In genomic region chr3:189071452-189071851, GRCh38 we compare ENCODE assay signal across 13 cellular contexts.
DNase-seq lines count a peak whose midpoint lies in the region; ATAC-seq and TF ChIP-seq lines count a peak whose summit lies in the region.
"Had no signal": no experiment of that assay in that cellular context is flagged by ENCODE, and none has a peak within 500 bp of the region (broad histone marks: within the 10 kb centered on the region; RNA-seq: fewer than 3 reads in every experiment).

No MANE protein-coding gene starts in this region.

- no peak for TF ChIP-seq CTCF in esophagus squamous epithelium (IDR thresholded peaks at IDR 0.05)

- no peak overlapping the region for H3K4me3 ChIP-seq in esophagus squamous epithelium
- H3K4me3 ChIP-seq: adrenal gland had no signal

- H3K27ac Mint-ChIP-seq in natural killer cell treated with Interleukin-12 subunit alpha and Interleukin-12 subunit beta and Interleukin-15 and Interleukin-18, amount 100 ng/mL, for 72 hours, result no peak overlapping the region
- H3K27ac Mint-ChIP-seq: H9 had no signal

- H3K4me1 Mint-ChIP-seq in natural killer cell treated with Interleukin-12 subunit alpha and Interleukin-12 subunit beta and Interleukin-15 and Interleukin-18, amount 100 ng/mL, for 72 hours (ENCODE audit: low read depth in 2 of 2), result peaks cover 0 to 5% of the 10 kb centered on the region in 2 donors
- H3K4me1 Mint-ChIP-seq: H9 had no signal

- intact Hi-C loops in esophagus squamous epithelium (cut with DNase I), result no loop called here

- H3K9me3 Mint-ChIP-seq in natural killer cell treated with Interleukin-12 subunit alpha and Interleukin-12 subunit beta and Interleukin-15 and Interleukin-18, amount 100 ng/mL, for 72 hours, result peaks cover 4% of the 10 kb centered on the region

- no peak overlapping the region for H3K27ac ChIP-seq in esophagus squamous epithelium
- H3K27ac ChIP-seq: adrenal gland, VCaP had no signal

- no peak overlapping the region for H3K4me3 Mint-ChIP-seq in natural killer cell treated with Interleukin-12 subunit alpha and Interleukin-12 subunit beta and Interleukin-15 and Interleukin-18, amount 100 ng/mL, for 72 hours
- H3K4me3 Mint-ChIP-seq: H9 had no signal

- H3K27me3 ChIP-seq in esophagus squamous epithelium, result no peaks in the 10 kb centered on the region
- H3K27me3 ChIP-seq: adrenal gland had no signal

- no peak for TF ChIP-seq POLR2A in esophagus squamous epithelium (IDR thresholded peaks at IDR 0.05)

- H3K9me3 ChIP-seq in esophagus squamous epithelium, result peaks cover 0 to 9% (median 6%) of the 10 kb centered on the region in 3 donors
- H3K9me3 ChIP-seq: adrenal gland had no signal

- no peaks in the 10 kb centered on the region for H3K4me1 ChIP-seq in esophagus squamous epithelium
- H3K4me1 ChIP-seq: adrenal gland had no signal

- 25 to 38% methylated on average over 2 of the region's 2 CpGs for WGBS in esophagus squamous epithelium, 2 donors

- ATAC-seq in HG02798 (IDR thresholded peaks at IDR 0.05; ENCODE audit: poor library complexity, unreplicated experiment), result peak; percentile 72
- peak; percentile 63 to 86 for ATAC-seq in natural killer cell treated with Interleukin-12 subunit alpha and Interleukin-12 subunit beta and Interleukin-15 and Interleukin-18, amount 100 ng/mL, for 72 hours

- peaks cover 10 to 15% of the 10 kb centered on the region in 2 donors for H3K27me3 Mint-ChIP-seq in natural killer cell treated with Interleukin-12 subunit alpha and Interleukin-12 subunit beta and Interleukin-15 and Interleukin-18, amount 100 ng/mL, for 72 hours

- no peaks in the 10 kb centered on the region for H3K36me3 Mint-ChIP-seq in natural killer cell treated with Interleukin-12 subunit alpha and Interleukin-12 subunit beta and Interleukin-15 and Interleukin-18, amount 100 ng/mL, for 72 hours

- DNase-seq in NCI-H1417 (lab: John Stamatoyannopoulos, UW) (peak in 2 of 3 experiments; percentile 16 to 74), NCI-H1417 treated with DMSO at 0.1 percent for 48 hours (lab: John Stamatoyannopoulos, UW) (no peak), NCI-H69 (lab: John Stamatoyannopoulos, UW) (peak; percentile 95), NCI-H2227 (lab: John Stamatoyannopoulos, UW; ENCODE audit: unreplicated experiment) (no peak), NCI-H510A treated with DMSO at 0.1 percent for 48 hours (lab: John Stamatoyannopoulos, UW) (no peak), esophagus squamous epithelium (lab: John Stamatoyannopoulos, UW) (no peak)
- DNase-seq in natural killer cell treated with Interleukin-12 subunit alpha and Interleukin-12 subunit beta and Interleukin-15 and Interleukin-18, amount 100 ng/mL, for 72 hours (ENCODE audit: low spot score), result no peak
- DNase-seq: adrenal gland, erythroblast, H9, OCI-M1 had no signal

- H3K36me3 ChIP-seq in esophagus squamous epithelium, result no peaks in the 10 kb centered on the region
- H3K36me3 ChIP-seq: adrenal gland had no signal

Comparison
In these comparisons a context has a peak if more than half of its experiments do, and no peak if none do; other contexts are left out.
1. DNase-seq: peak in NCI-H1417 (2 of 3) and NCI-H69 (single experiment); none in NCI-H1417 treated with DMSO at 0.1 percent for 48 hours (single experiment), natural killer cell treated with Interleukin-12 subunit alpha and Interleukin-12 subunit beta and Interleukin-15 and Interleukin-18, amount 100 ng/mL, for 72 hours (single experiment), NCI-H2227 (single experiment), NCI-H510A treated with DMSO at 0.1 percent for 48 hours (single experiment) and esophagus squamous epithelium (single experiment).